16 cellular contexts compared by ENCODE assay signal in genomic region chr3:59698091-59698490, GRCh38.
DNase-seq lines count a peak whose midpoint lies in the region; ATAC-seq and TF ChIP-seq lines count a peak whose summit lies in the region.
"Had no signal": no experiment of that assay in that cellular context is flagged by ENCODE, and none has a peak within 500 bp of the region (broad histone marks: within the 10 kb centered on the region; RNA-seq: fewer than 3 reads in every experiment).

No MANE protein-coding gene starts in this region.

- no peaks in the 10 kb centered on the region for H3K4me1 ChIP-seq in foreskin keratinocyte
- H3K4me1 ChIP-seq in ascending aorta, result no peaks in the 10 kb centered on the region
- H3K4me1 ChIP-seq: A549, BLaER1 had no signal

- DNase-seq in NCI-H1417 (lab: John Stamatoyannopoulos, UW), result peak in 2 of 3 experiments; percentile 0 to 11
- no peak for DNase-seq in NCI-H1417 treated with DMSO at 0.1 percent for 48 hours (lab: John Stamatoyannopoulos, UW)
- DNase-seq in NCI-H146 treated with DMSO at 0.1 percent for 48 hours (lab: John Stamatoyannopoulos, UW; ENCODE audit: unreplicated experiment), result peak; percentile 21
- DNase-seq in foreskin keratinocyte, result no peak
- no peak for DNase-seq in cardiac septum (ENCODE audit: low spot score)
- DNase-seq in NCI-H1436 treated with DMSO at 0.1 percent for 48 hours (lab: John Stamatoyannopoulos, UW), result no peak
- DNase-seq in ascending aorta (ENCODE audit: low spot score in 2 of 2), result no peak
- DNase-seq: Calu3; CD4-positive, alpha-beta memory T cell; DMS79 treated with DMSO at 0.1 percent for 48 hours; GM23248; HCEC 1CT had no signal

- TF ChIP-seq CTCF in foreskin keratinocyte (conservative IDR thresholded peaks at IDR 0.05) (no peak), ascending aorta (IDR thresholded peaks at IDR 0.05) (no peak)

- no peaks in the 10 kb centered on the region for H3K9me3 ChIP-seq in ascending aorta
- H3K9me3 ChIP-seq: A549, BLaER1 had no signal

- no peaks in the 10 kb centered on the region for H3K36me3 ChIP-seq in ascending aorta
- H3K36me3 ChIP-seq: BLaER1 had no signal

- H3K4me3 ChIP-seq in ascending aorta, result no peak overlapping the region
- H3K4me3 ChIP-seq: A549, BLaER1, GM12878, GM23248 had no signal

- no peak overlapping the region for H3K27ac ChIP-seq in foreskin keratinocyte
- no peak overlapping the region for H3K27ac ChIP-seq in ascending aorta
- H3K27ac ChIP-seq: 22Rv1, A549, BLaER1, GM23248 had no signal

- H3K27me3 ChIP-seq in foreskin keratinocyte (no peaks in the 10 kb centered on the region), ascending aorta (no peaks in the 10 kb centered on the region)
- H3K27me3 ChIP-seq: BLaER1 had no signal

- peak; percentile 10 for ATAC-seq in foreskin keratinocyte
- ATAC-seq: A549, GM12878 had no signal

- intact Hi-C loops in cardiac septum (cut with DNase I) (no loop called here), ascending aorta (cut with DNase I) (no loop called here)

Comparison
In these comparisons a context has a peak if more than half of its experiments do, and no peak if none do; other contexts are left out.
1. DNase-seq: peak in NCI-H1417 (2 of 3) and NCI-H146 treated with DMSO at 0.1 percent for 48 hours (single experiment); none in NCI-H1417 treated with DMSO at 0.1 percent for 48 hours (single experiment), foreskin keratinocyte (0 of 2), cardiac septum (single experiment), NCI-H1436 treated with DMSO at 0.1 percent for 48 hours (single experiment) and ascending aorta (0 of 2).